19 cellular contexts compared by ENCODE assay signal in the genomic region with DNA sequence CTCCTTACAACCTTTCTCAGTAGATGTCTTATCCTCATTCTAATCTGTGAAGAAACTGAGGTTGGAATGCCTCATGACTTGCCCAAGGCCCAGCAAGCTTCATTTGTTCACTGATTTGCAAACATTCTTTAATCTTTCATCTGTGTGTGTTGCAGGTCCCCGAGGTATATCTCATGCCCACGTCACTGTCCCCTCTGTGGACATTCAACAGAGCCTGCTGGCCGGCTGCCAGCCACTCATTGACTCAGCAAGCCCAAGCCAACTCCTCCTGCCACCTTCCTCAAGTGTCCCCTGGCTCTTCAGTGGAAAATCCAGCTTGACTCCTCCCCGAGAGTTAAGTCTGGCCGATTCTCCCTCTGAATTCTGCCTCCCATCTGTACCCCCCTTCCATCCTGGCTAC. TPM values are rescaled to one million over a fixed set of nuclear protein-coding genes. Genes with fewer than 3 reads are reported as not detected.
DNase-seq lines count a peak whose midpoint lies in the region; ATAC-seq and TF ChIP-seq lines count a peak whose summit lies in the region.
"Had no signal": no experiment of that assay in that cellular context is flagged by ENCODE, and none has a peak within 500 bp of the region (broad histone marks: within the 10 kb centered on the region; RNA-seq: fewer than 3 reads in every experiment).

No MANE protein-coding gene starts in this region.

- 91 to 93% methylated on average over 5 of the region's 5 CpGs for WGBS in endodermal cell (ENCODE audit: insufficient coverage in 1 of 2, insufficient read length in 1 of 2), 2 experiments

- no peaks in the 10 kb centered on the region for H3K36me3 ChIP-seq in endodermal cell (ENCODE audit: control insufficient read depth, insufficient read depth, low read length)
- H3K36me3 ChIP-seq: brain microvascular endothelial cell, spleen, WERI-Rb-1 had no signal

- H3K9ac ChIP-seq in endodermal cell (ENCODE audit: extremely low read depth, low read length, poor library complexity, severe bottlenecking): no peak overlapping the region

- DNase-seq in NCI-H748 (lab: John Stamatoyannopoulos, UW; ENCODE audit: unreplicated experiment) (peak; percentile 45), NCI-H748 treated with DMSO at 0.1 percent for 48 hours (lab: John Stamatoyannopoulos, UW) (no peak), NCI-H2029 treated with DMSO at 0.1 percent for 48 hours (lab: John Stamatoyannopoulos, UW) (peak; percentile 5), endodermal cell (peak; percentile 36), putamen (ENCODE audit: low spot score) (no peak)
- no peak for DNase-seq in activated CD4-positive, alpha-beta T cell treated with anti-CD3 and anti-CD28 coated beads, Interleukin-2, amount 50 U/mL, for 4 hours
- DNase-seq: activated gamma-delta T cell; brain microvascular endothelial cell; effector memory CD8-positive, alpha-beta T cell; foreskin keratinocyte; HCEC 1CT; immature natural killer cell; midbrain; NCI-H1105; NCI-H526 treated with DMSO at 0.1 percent for 48 hours; spleen; WERI-Rb-1 had no signal

- H3K4me3 ChIP-seq in endodermal cell (ENCODE audit: low read length): no peak overlapping the region
- H3K4me3 ChIP-seq: spleen had no signal

- H3K4me1 Mint-ChIP-seq in endodermal cell: peaks cover 2% of the 10 kb centered on the region
- H3K4me1 Mint-ChIP-seq in stimulated activated memory B cell treated with anti-CD40 and anti-IgM and Interleukin-4, amounts not matched to agents 10 μg/mL and 1 μg/mL and 100 μg/mL, for 72 hours: peaks cover 7% of the 10 kb centered on the region

- no peak overlapping the region for H3K27ac Mint-ChIP-seq in endodermal cell
- peak overlapping the region; percentile 13 for H3K27ac Mint-ChIP-seq in stimulated activated memory B cell treated with anti-CD40 and anti-IgM and Interleukin-4, amounts not matched to agents 10 μg/mL and 1 μg/mL and 100 μg/mL, for 72 hours
- H3K27ac Mint-ChIP-seq: effector memory CD8-positive, alpha-beta T cell had no signal

- H3K4me3 Mint-ChIP-seq in endodermal cell: no peak overlapping the region
- H3K4me3 Mint-ChIP-seq in stimulated activated memory B cell treated with anti-CD40 and anti-IgM and Interleukin-4, amounts not matched to agents 10 μg/mL and 1 μg/mL and 100 μg/mL, for 72 hours: no peak overlapping the region

- no peaks in the 10 kb centered on the region for H3K4me1 ChIP-seq in endodermal cell (ENCODE audit: control insufficient read depth, insufficient read depth, low read length)

- TF ChIP-seq CTCF in endodermal cell (conservative IDR thresholded peaks at IDR 0.05): no peak

- no peaks in the 10 kb centered on the region for H3K36me3 Mint-ChIP-seq in endodermal cell (ENCODE audit: low read depth)
- no peaks in the 10 kb centered on the region for H3K36me3 Mint-ChIP-seq in stimulated activated memory B cell treated with anti-CD40 and anti-IgM and Interleukin-4, amounts not matched to agents 10 μg/mL and 1 μg/mL and 100 μg/mL, for 72 hours
- H3K36me3 Mint-ChIP-seq: immature natural killer cell had no signal

- H3K27ac ChIP-seq in endodermal cell (ENCODE audit: low read depth, low read length): no peak overlapping the region
- H3K27ac ChIP-seq: brain microvascular endothelial cell, foreskin keratinocyte, spleen, WERI-Rb-1 had no signal

- no peaks in the 10 kb centered on the region for H3K9me3 Mint-ChIP-seq in endodermal cell
- no peaks in the 10 kb centered on the region for H3K9me3 Mint-ChIP-seq in stimulated activated memory B cell treated with anti-CD40 and anti-IgM and Interleukin-4, amounts not matched to agents 10 μg/mL and 1 μg/mL and 100 μg/mL, for 72 hours
- H3K9me3 Mint-ChIP-seq: effector memory CD8-positive, alpha-beta T cell; immature natural killer cell had no signal

- peaks cover 22% of the 10 kb centered on the region for H3K27me3 Mint-ChIP-seq in endodermal cell (ENCODE audit: insufficient read depth)
- H3K27me3 Mint-ChIP-seq in stimulated activated memory B cell treated with anti-CD40 and anti-IgM and Interleukin-4, amounts not matched to agents 10 μg/mL and 1 μg/mL and 100 μg/mL, for 72 hours: no peaks in the 10 kb centered on the region

- no peaks in the 10 kb centered on the region for H3K9me3 ChIP-seq in endodermal cell (ENCODE audit: control insufficient read depth, low read length)
- H3K9me3 ChIP-seq: spleen had no signal

- ATAC-seq in stimulated activated memory B cell treated with anti-CD40 and anti-IgM and Interleukin-4, amounts not matched to agents 10 μg/mL and 1 μg/mL and 100 μg/mL, for 72 hours: no peak
- ATAC-seq in GM21737 (IDR thresholded peaks at IDR 0.05; ENCODE audit: unreplicated experiment): no peak
- ATAC-seq: effector memory CD8-positive, alpha-beta T cell; foreskin keratinocyte had no signal

- H3K27me3 ChIP-seq in endodermal cell (ENCODE audit: control insufficient read depth, insufficient read depth, low read length, poor library complexity, severe bottlenecking): no peaks in the 10 kb centered on the region
- H3K27me3 ChIP-seq: brain microvascular endothelial cell, foreskin keratinocyte had no signal

RNA-seq across cellular contexts. Expression of gene DCAF4, which starts 1.9 kb away (rescaled TPM):
- 10 to 100 TPM; 16.4 to 17.7 TPM for total RNA-seq in endodermal cell
- polyA plus RNA-seq in endodermal cell (2013, experiment 1 of 2): 9.4 TPM
- polyA plus RNA-seq in endodermal cell (2013, experiment 2 of 2): 8.2 TPM

RNA-seq across cellular contexts. Expression of gene DPF3, which starts 30.4 kb away (rescaled TPM):
- not detected for total RNA-seq in endodermal cell
- polyA plus RNA-seq in endodermal cell (2013, experiment 1 of 2): 3.5 TPM
- polyA plus RNA-seq in endodermal cell (2013, experiment 2 of 2): 3.9 TPM

Comparison
In these comparisons a context has a peak if more than half of its experiments do, and no peak if none do; other contexts are left out.
1. DNase-seq: peak in NCI-H748 (single experiment), NCI-H2029 treated with DMSO at 0.1 percent for 48 hours (single experiment) and endodermal cell (single experiment); none in NCI-H748 treated with DMSO at 0.1 percent for 48 hours (single experiment), activated CD4-positive, alpha-beta T cell treated with anti-CD3 and anti-CD28 coated beads, Interleukin-2, amount 50 U/mL, for 4 hours (0 of 2) and putamen (single experiment).